ENCODE assay signal across 8 cellular contexts in genomic region chr12:32302218-32302826, GRCh38.
DNase-seq lines count a peak whose midpoint lies in the region; ATAC-seq and TF ChIP-seq lines count a peak whose summit lies in the region.

No MANE protein-coding gene starts in this region.

- ATAC-seq in GM19467 (IDR thresholded peaks at IDR 0.05; ENCODE audit: unreplicated experiment) = peak; percentile 90
- ATAC-seq in HG03460 (IDR thresholded peaks at IDR 0.05; ENCODE audit: unreplicated experiment) = peak; percentile 91

- TF ChIP-seq POLR2A in Raji (IDR thresholded peaks at IDR 0.05; ENCODE audit: insufficient read depth, low read depth, low read length) = 0 out of 2 replicates have a peak, but pooled peaks have one; percentile 16

- no peak overlapping the region for H3K27ac ChIP-seq in substantia nigra (ENCODE audit: low read depth, low read length, poor library complexity, severe bottlenecking)

- DNase-seq in NCI-H2196 (lab: John Stamatoyannopoulos, UW; ENCODE audit: unreplicated experiment) (peak; percentile 32), NCI-H2196 treated with DMSO at 0.1 percent for 48 hours (lab: John Stamatoyannopoulos, UW; ENCODE audit: unreplicated experiment) (no peak), foreskin melanocyte (peak; percentile 20), substantia nigra (lab: John Stamatoyannopoulos, UW) (no peak), NCI-H1092 (lab: John Stamatoyannopoulos, UW) (no peak)

Comparison
In these comparisons a context has a peak if more than half of its experiments do, and no peak if none do; other contexts are left out.
1. DNase-seq: peak in NCI-H2196 (single experiment) and foreskin melanocyte (single experiment); none in NCI-H2196 treated with DMSO at 0.1 percent for 48 hours (single experiment), substantia nigra (0 of 49) and NCI-H1092 (single experiment).